Comparison of ENCODE assay signal across 19 cellular contexts in the genomic region with DNA sequence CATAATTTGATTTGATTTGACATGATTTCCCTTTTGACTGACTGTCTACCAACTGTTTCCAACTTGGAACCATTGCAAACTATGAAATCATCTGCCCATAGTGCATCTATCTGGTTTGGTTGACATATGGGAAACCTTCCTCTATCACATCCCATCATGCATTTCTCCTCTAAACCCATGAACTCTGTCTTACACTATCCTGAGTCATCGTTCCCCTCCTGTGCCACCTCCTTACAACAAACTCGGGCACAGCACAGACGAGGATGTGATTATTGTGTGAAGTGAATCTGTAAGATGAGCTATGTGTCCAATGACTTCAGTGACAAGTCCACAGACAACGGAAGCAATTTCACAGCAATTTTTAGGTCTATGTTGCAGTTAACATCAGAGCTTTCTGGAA.
DNase-seq lines count a peak whose midpoint lies in the region; ATAC-seq, FAIRE-seq and TF ChIP-seq lines count a peak whose summit lies in the region.
"Had no signal": no experiment of that assay in that cellular context is flagged by ENCODE, and none has a peak within 500 bp of the region (broad histone marks: within the 10 kb centered on the region; RNA-seq: fewer than 3 reads in every experiment).

No MANE protein-coding gene starts in this region.

- 18% methylated on average over 4 of the region's 4 CpGs for WGBS in SK-N-SH (ENCODE audit: low lambda C conversion rate)

- H3K4me2 ChIP-seq in SK-N-SH = peak overlapping the region; percentile 50
- H3K4me2 ChIP-seq: PC-9 had no signal

- no peaks in the 10 kb centered on the region for H3K27me3 ChIP-seq in SK-N-SH (ENCODE audit: insufficient read depth)

- no peak for TF ChIP-seq RAD21 in SK-N-SH (IDR thresholded peaks at IDR 0.05; ENCODE audit: low read length)

- TF ChIP-seq CTCF in SK-N-SH (IDR thresholded peaks at IDR 0.05) = no peak
- TF ChIP-seq CTCF in foreskin fibroblast (IDR thresholded peaks at IDR 0.05; ENCODE audit: low read depth, low read length) = no peak

- H3K4me3 ChIP-seq in SK-N-SH (ENCODE audit: low read depth in 2 of 2, low read length in 1 of 2) (no peak overlapping the region), foreskin fibroblast (ENCODE audit: low read depth in 1 of 2, low read length in 2 of 2) (no peak overlapping the region)
- H3K4me3 ChIP-seq: PC-9 had no signal

- FAIRE-seq in HTR-8/SVneo (lab: Jason Lieb, UNC) (peak; percentile 58), urothelium cell line (lab: Jason Lieb, UNC) (peak; percentile 94)
- FAIRE-seq: D721Med had no signal

- no peak for TF ChIP-seq EP300 in SK-N-SH (IDR thresholded peaks at IDR 0.05; ENCODE audit: borderline replicate concordance in 1 of 2, low read depth in 1 of 2, low read length in 1 of 2)

- no peaks in the 10 kb centered on the region for H3K9me3 ChIP-seq in SK-N-SH

- DNase-seq in HTR-8/SVneo (ENCODE audit: insufficient read length, low spot score) (no peak), SK-N-SH (no peak), foreskin fibroblast (peak; percentile 25 to 34), urothelium cell line (ENCODE audit: low spot score) (no peak), DMS114 treated with DMSO at 0.1 percent for 48 hours (lab: John Stamatoyannopoulos, UW; ENCODE audit: unreplicated experiment) (no peak)
- DNase-seq: CD8-positive, alpha-beta T cell; DND-41; GOT3; HFFc6; NCI-H1048; NCI-H1694; NCI-H2107; NCI-H345; NCI-H69; PC-9; SHP77 had no signal

- H3K9ac ChIP-seq in SK-N-SH = peak overlapping the region; percentile 28; the same call in 1 of the 2 replicates

- peaks cover 0 to 24% of the 10 kb centered on the region in 2 experiments; a peak in 2 of 4 replicates for H3K4me1 ChIP-seq in SK-N-SH (ENCODE audit: control insufficient read depth in 1 of 2, insufficient read depth in 2 of 2, low read depth in 1 of 2, low read length in 1 of 2)

- no peaks in the 10 kb centered on the region for H3K36me3 ChIP-seq in SK-N-SH (replicated peaks in 1 of 2; ENCODE audit: control insufficient read depth in 1 of 2, insufficient read depth in 2 of 2, low read length in 1 of 2)

- H3F3A ChIP-seq in SK-N-SH (replicated peaks; ENCODE audit: insufficient read depth) = peaks cover 20% of the 10 kb centered on the region

- H3K27ac ChIP-seq in SK-N-SH (ENCODE audit: low read depth in 2 of 2, low read length in 1 of 2) = peak overlapping the region in 1 of 2 experiments; percentile 75; a peak in 2 of 4 replicates
- H3K27ac ChIP-seq: PC-9 had no signal

- CTCF ChIA-PET in SK-N-SH (lab: Yijun Ruan, JAX) = no interaction called here

- ATAC-seq in HG02763 (IDR thresholded peaks at IDR 0.05; ENCODE audit: unreplicated experiment) (no peak), HG02870 (IDR thresholded peaks at IDR 0.05; ENCODE audit: unreplicated experiment) (no peak)
- ATAC-seq: CD8-positive, alpha-beta T cell had no signal

- H4K20me1 ChIP-seq in SK-N-SH (ENCODE audit: insufficient read depth) = no peaks in the 10 kb centered on the region

- peak overlapping the region; percentile 18; the same call in 1 of the 2 replicates for H2AFZ ChIP-seq in SK-N-SH (ENCODE audit: low read depth)
- H2AFZ ChIP-seq: PC-9 had no signal

- no peaks in the 10 kb centered on the region for H3K9me2 ChIP-seq in SK-N-SH

- no peaks in the 10 kb centered on the region for H3K79me2 ChIP-seq in SK-N-SH (ENCODE audit: insufficient read depth)

- POLR2A ChIA-PET in SK-N-SH (lab: Yijun Ruan, JAX) = no interaction called here

TF ChIP-seq in SK-N-SH, 30 proteins besides CTCF, POLR2A, EP300 and RAD21:
- TF ChIP-seq NRF1 (IDR thresholded peaks at IDR 0.05; ENCODE audit: low read depth, low read length) (no peak), RXRA (IDR thresholded peaks at IDR 0.05; ENCODE audit: borderline replicate concordance, low read depth) (peak; percentile 61; the same call in 1 of the 2 replicates), FOSL2 (IDR thresholded peaks at IDR 0.05; ENCODE audit: borderline replicate concordance, low read depth) (peak; percentile 58; the same call in 1 of the 2 replicates), TEAD4 (IDR thresholded peaks at IDR 0.05; ENCODE audit: borderline replicate concordance, insufficient read depth) (no peak), FOXJ3 (CRISPR knock-in tag; IDR thresholded peaks at IDR 0.05) (no peak), SMC3 (IDR thresholded peaks at IDR 0.05; ENCODE audit: low read depth, low read length) (no peak), TCF12 (IDR thresholded peaks at IDR 0.05) (no peak; the same call in 1 of the 2 replicates), SIN3A (IDR thresholded peaks at IDR 0.05; ENCODE audit: borderline replicate concordance, low read depth, low read length) (no peak)
- TF ChIP-seq, protein P1, sequence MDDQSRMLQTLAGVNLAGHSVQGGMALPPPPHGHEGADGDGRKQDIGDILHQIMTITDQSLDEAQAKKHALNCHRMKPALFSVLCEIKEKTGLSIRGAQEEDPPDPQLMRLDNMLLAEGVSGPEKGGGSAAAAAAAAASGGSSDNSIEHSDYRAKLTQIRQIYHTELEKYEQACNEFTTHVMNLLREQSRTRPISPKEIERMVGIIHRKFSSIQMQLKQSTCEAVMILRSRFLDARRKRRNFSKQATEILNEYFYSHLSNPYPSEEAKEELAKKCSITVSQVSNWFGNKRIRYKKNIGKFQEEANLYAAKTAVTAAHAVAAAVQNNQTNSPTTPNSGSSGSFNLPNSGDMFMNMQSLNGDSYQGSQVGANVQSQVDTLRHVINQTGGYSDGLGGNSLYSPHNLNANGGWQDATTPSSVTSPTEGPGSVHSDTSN (IDR thresholded peaks at IDR 0.05) = no peak
- TF ChIP-seq, protein P2, sequence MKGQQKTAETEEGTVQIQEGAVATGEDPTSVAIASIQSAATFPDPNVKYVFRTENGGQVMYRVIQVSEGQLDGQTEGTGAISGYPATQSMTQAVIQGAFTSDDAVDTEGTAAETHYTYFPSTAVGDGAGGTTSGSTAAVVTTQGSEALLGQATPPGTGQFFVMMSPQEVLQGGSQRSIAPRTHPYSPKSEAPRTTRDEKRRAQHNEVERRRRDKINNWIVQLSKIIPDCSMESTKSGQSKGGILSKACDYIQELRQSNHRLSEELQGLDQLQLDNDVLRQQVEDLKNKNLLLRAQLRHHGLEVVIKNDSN (IDR thresholded peaks at IDR 0.05; ENCODE audit: borderline replicate concordance, low read depth) = no peak

Comparison
In these comparisons a context has a peak if more than half of its experiments do, and no peak if none do; other contexts are left out.
1. DNase-seq: peak in foreskin fibroblast (2 of 2); none in HTR-8/SVneo (single experiment), SK-N-SH (single experiment), urothelium cell line (single experiment) and DMS114 treated with DMSO at 0.1 percent for 48 hours (single experiment).